8 cellular contexts compared by ENCODE assay signal in the genomic region with DNA sequence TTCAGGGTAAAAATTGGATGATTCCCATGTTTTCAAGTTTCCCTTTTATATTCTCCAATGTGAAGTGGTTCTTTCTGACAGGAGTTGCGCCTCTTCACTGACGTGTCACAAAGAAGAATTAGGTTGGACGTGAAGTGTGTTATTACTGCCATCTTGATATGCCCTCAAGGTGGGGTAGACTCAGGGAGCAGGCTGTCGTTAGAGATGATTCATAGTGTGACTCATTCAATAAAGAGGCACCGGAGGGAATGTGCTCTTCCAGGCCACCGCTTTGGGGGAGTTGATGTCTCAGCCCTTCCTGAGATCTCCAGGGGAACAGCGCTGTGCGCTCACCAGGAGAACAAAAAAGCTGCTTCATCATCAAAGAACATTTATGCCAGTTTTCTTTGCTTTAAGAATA. TPM values are rescaled to one million over a fixed set of nuclear protein-coding genes. Genes with fewer than 3 reads are reported as not detected.
DNase-seq lines count a peak whose midpoint lies in the region; ATAC-seq and TF ChIP-seq lines count a peak whose summit lies in the region.

No MANE protein-coding gene starts in this region.

- peak in 1 of 6 experiments; percentile 28 for TF ChIP-seq CTCF in esophagus squamous epithelium (IDR thresholded peaks at IDR 0.05)

- H3K27ac ChIP-seq in mucosa of rectum (ENCODE audit: low read depth in 2 of 2, low read length in 2 of 2), result peak overlapping the region; percentile 43 to 68
- H3K27ac ChIP-seq in esophagus squamous epithelium, result no peak overlapping the region

- H3K9ac ChIP-seq in mucosa of rectum (ENCODE audit: low read depth in 1 of 2, low read length in 2 of 2), result no peak overlapping the region

- H3K4me1 ChIP-seq in mucosa of rectum (ENCODE audit: control insufficient read depth in 2 of 2, insufficient read depth in 2 of 2, low read length in 2 of 2), result peaks cover 46 to 56% of the 10 kb centered on the region in 2 donors
- peaks cover 22 to 58% (median 28%) of the 10 kb centered on the region in 3 donors for H3K4me1 ChIP-seq in esophagus squamous epithelium

- H3K4me1 Mint-ChIP-seq in activated naive CD4-positive, alpha-beta T cell treated with anti-CD3 and anti-CD28 coated beads, Interleukin-2, amount 50 U/mL, for 24 hours, result peaks cover 51% of the 10 kb centered on the region
- H3K4me1 Mint-ChIP-seq in activated naive CD4-positive, alpha-beta T cell treated with anti-CD3 and anti-CD28 coated beads, Interleukin-2, amount 10 ng/mL, durations not matched to agents 7 days and 5 days, result peaks cover 55% of the 10 kb centered on the region

- no peaks in the 10 kb centered on the region for H3K36me3 Mint-ChIP-seq in activated naive CD4-positive, alpha-beta T cell treated with anti-CD3 and anti-CD28 coated beads, Interleukin-2, amount 50 U/mL, for 24 hours
- H3K36me3 Mint-ChIP-seq in activated naive CD4-positive, alpha-beta T cell treated with anti-CD3 and anti-CD28 coated beads, Interleukin-2, amount 10 ng/mL, durations not matched to agents 7 days and 5 days, result peaks cover 12% of the 10 kb centered on the region

- peak overlapping the region; percentile 9 for H3K27ac Mint-ChIP-seq in activated naive CD4-positive, alpha-beta T cell treated with anti-CD3 and anti-CD28 coated beads, Interleukin-2, amount 50 U/mL, for 24 hours
- H3K27ac Mint-ChIP-seq in activated naive CD4-positive, alpha-beta T cell treated with anti-CD3 and anti-CD28 coated beads, Interleukin-2, amount 10 ng/mL, durations not matched to agents 7 days and 5 days, result no peak overlapping the region

- H3K4me3 ChIP-seq in mucosa of rectum (ENCODE audit: low read length in 2 of 2) (no peak overlapping the region), esophagus squamous epithelium (no peak overlapping the region)

- H3K4me3 Mint-ChIP-seq in activated naive CD4-positive, alpha-beta T cell treated with anti-CD3 and anti-CD28 coated beads, Interleukin-2, amount 50 U/mL, for 24 hours, result no peak overlapping the region
- no peak overlapping the region for H3K4me3 Mint-ChIP-seq in activated naive CD4-positive, alpha-beta T cell treated with anti-CD3 and anti-CD28 coated beads, Interleukin-2, amount 10 ng/mL, durations not matched to agents 7 days and 5 days

- no peaks in the 10 kb centered on the region for H3K27me3 Mint-ChIP-seq in activated naive CD4-positive, alpha-beta T cell treated with anti-CD3 and anti-CD28 coated beads, Interleukin-2, amount 50 U/mL, for 24 hours
- peaks cover 46% of the 10 kb centered on the region for H3K27me3 Mint-ChIP-seq in activated naive CD4-positive, alpha-beta T cell treated with anti-CD3 and anti-CD28 coated beads, Interleukin-2, amount 10 ng/mL, durations not matched to agents 7 days and 5 days

- H3K9me3 ChIP-seq in mucosa of rectum (ENCODE audit: control insufficient read depth in 2 of 2, low read length in 2 of 2), result no peaks in the 10 kb centered on the region
- H3K9me3 ChIP-seq in esophagus squamous epithelium, result no peaks in the 10 kb centered on the region

- CTCF ChIA-PET in activated naive CD4-positive, alpha-beta T cell treated with anti-CD3 and anti-CD28 coated beads, Interleukin-2, amount 10 ng/mL, durations not matched to agents 7 days and 5 days (lab: Charles Lee), result no interaction called here

- TF ChIP-seq POLR2A in esophagus squamous epithelium (IDR thresholded peaks at IDR 0.05), result no peak

- ATAC-seq in GM19467 (IDR thresholded peaks at IDR 0.05; ENCODE audit: unreplicated experiment) (no peak), GM19035 (IDR thresholded peaks at IDR 0.05; ENCODE audit: unreplicated experiment) (no peak)

- DNase-seq in activated naive CD4-positive, alpha-beta T cell treated with anti-CD3 and anti-CD28 coated beads, Interleukin-2, amount 10 ng/mL, durations not matched to agents 7 days and 5 days, result no peak
- DNase-seq in NOMO-1 treated with DMSO at 0.1 percent for 48 hours (lab: John Stamatoyannopoulos, UW; ENCODE audit: unreplicated experiment), result peak; percentile 69
- peak; percentile 93 for DNase-seq in amniotic stem cell (lab: John Stamatoyannopoulos, UW)
- no peak for DNase-seq in esophagus squamous epithelium (lab: John Stamatoyannopoulos, UW)

- WGBS in esophagus squamous epithelium, 2 donors, result 17 to 28% methylated on average over 8 of the region's 8 CpGs

- H3K9me3 Mint-ChIP-seq in activated naive CD4-positive, alpha-beta T cell treated with anti-CD3 and anti-CD28 coated beads, Interleukin-2, amount 50 U/mL, for 24 hours, result no peaks in the 10 kb centered on the region
- no peaks in the 10 kb centered on the region for H3K9me3 Mint-ChIP-seq in activated naive CD4-positive, alpha-beta T cell treated with anti-CD3 and anti-CD28 coated beads, Interleukin-2, amount 10 ng/mL, durations not matched to agents 7 days and 5 days

- intact Hi-C loops in esophagus squamous epithelium (cut with DNase I), result loop anchor here (10.0 kb wide), 1 partner anchor 94 kb away; no protein-coding TSS in a partner anchor

- H3K27me3 ChIP-seq in mucosa of rectum (ENCODE audit: control insufficient read depth in 2 of 2, insufficient read depth in 2 of 2, low read length in 2 of 2), result no peaks in the 10 kb centered on the region
- peaks cover 0 to 76% (median 0%) of the 10 kb centered on the region in 4 donors for H3K27me3 ChIP-seq in esophagus squamous epithelium

- H3K36me3 ChIP-seq in mucosa of rectum (ENCODE audit: control insufficient read depth in 2 of 2, insufficient read depth in 2 of 2, low read length in 2 of 2) (no peaks in the 10 kb centered on the region), esophagus squamous epithelium (no peaks in the 10 kb centered on the region)

RNA-seq across cellular contexts. Expression of a gene that starts 3.6 kb away (rescaled TPM):
- 10 to 100 TPM in 1 of 4 donors, 1 to 10 TPM in 3; 2.3 to 10.9 (median 4.2) TPM for total RNA-seq in esophagus squamous epithelium

RNA-seq across cellular contexts. Expression of a gene that starts 43.1 kb away (rescaled TPM):
- not detected for total RNA-seq in esophagus squamous epithelium

Comparison
In these comparisons a context has a peak if more than half of its experiments do, and no peak if none do; other contexts are left out.
1. DNase-seq: peak in NOMO-1 treated with DMSO at 0.1 percent for 48 hours (single experiment) and amniotic stem cell (single experiment); none in activated naive CD4-positive, alpha-beta T cell treated with anti-CD3 and anti-CD28 coated beads, Interleukin-2, amount 10 ng/mL, durations not matched to agents 7 days and 5 days (single experiment) and esophagus squamous epithelium (single experiment).
2. H3K27ac ChIP-seq: peak in mucosa of rectum (2 of 2); none in esophagus squamous epithelium (0 of 4).